In genomic region chr19:49361438-49362047, GRCh38 we compare ENCODE assay signal across 9 cellular contexts. TPM values are rescaled to one million over a fixed set of nuclear protein-coding genes. Genes with fewer than 3 reads are reported as not detected.
A peak's percentile ranks its signal among the peaks of the same experiment; 100 is the strongest.
DNase-seq lines count a peak whose midpoint lies in the region; ATAC-seq and TF ChIP-seq lines count a peak whose summit lies in the region.
"Had no signal": no experiment of that assay in that cellular context is flagged by ENCODE, and none has a peak within 500 bp of the region (broad histone marks: within the 10 kb centered on the region; RNA-seq: fewer than 3 reads in every experiment).

No MANE protein-coding gene starts in this region.

- peaks cover 14% of the 10 kb centered on the region for H4K20me1 ChIP-seq in smooth muscle cell (ENCODE audit: low read depth)

- H3F3A ChIP-seq in smooth muscle cell (ENCODE audit: low read depth), result peaks cover 6% of the 10 kb centered on the region

- ATAC-seq in HG03039 (IDR thresholded peaks at IDR 0.05; ENCODE audit: unreplicated experiment), result no peak
- ATAC-seq in GM21515 (IDR thresholded peaks at IDR 0.05; ENCODE audit: unreplicated experiment), result no peak

- H3K9ac ChIP-seq in smooth muscle cell (ENCODE audit: low read depth), result peak overlapping the region; percentile 96

- no peaks in the 10 kb centered on the region for H3K4me1 Mint-ChIP-seq in MCF 10A (ENCODE audit: insufficient read depth, unreplicated experiment)

- peaks cover 41% of the 10 kb centered on the region for H3K79me2 ChIP-seq in smooth muscle cell (ENCODE audit: low read depth)

- DNase-seq in AG09309 (ENCODE audit: low read depth), result peak; percentile 16
- peak; percentile 29 for DNase-seq in HT1080 (ENCODE audit: low read depth)
- DNase-seq in MCF 10A (ENCODE audit: unreplicated experiment), result peak; percentile 68
- peak; percentile 60 for DNase-seq in iris pigment epithelial cell (ENCODE audit: low read depth)
- DNase-seq in smooth muscle cell (lab: John Stamatoyannopoulos, UW; ENCODE audit: unreplicated experiment), result peak; percentile 70
- DNase-seq in NCI-H1092 (lab: John Stamatoyannopoulos, UW), result no peak

- no peaks in the 10 kb centered on the region for H3K36me3 Mint-ChIP-seq in MCF 10A (ENCODE audit: insufficient read depth, unreplicated experiment)

- H3K27ac Mint-ChIP-seq in MCF 10A (ENCODE audit: low read depth, unreplicated experiment), result peak overlapping the region; percentile 59

- peak overlapping the region; percentile 97 for H3K27ac ChIP-seq in smooth muscle cell (ENCODE audit: low read depth)

- POLR2A ChIA-PET in MCF 10A (lab: Yijun Ruan, JAX), result interaction anchor here (0.5 kb wide), 1 partner anchor 506 kb away, joined by 3 read pairs; no protein-coding TSS in a partner anchor

- H3K9me3 ChIP-seq in smooth muscle cell (replicated peaks; ENCODE audit: low read depth), result no peaks in the 10 kb centered on the region

- H3K4me2 ChIP-seq in smooth muscle cell, result peak overlapping the region; percentile 95

- peaks cover 3% of the 10 kb centered on the region for H3K4me1 ChIP-seq in smooth muscle cell (ENCODE audit: low read depth)

- no peaks in the 10 kb centered on the region for H3K36me3 ChIP-seq in smooth muscle cell (ENCODE audit: low read depth)

- H3K27me3 Mint-ChIP-seq in MCF 10A (ENCODE audit: insufficient read depth, unreplicated experiment), result no peaks in the 10 kb centered on the region

- BruUV-seq in MCF 10A (replicated peaks; lab: Mats Ljungman, UMichigan), result no TSS peak

- 3% methylated on average over 14 of the region's 27 CpGs for WGBS in smooth muscle cell (ENCODE audit: low lambda C conversion rate)

- CTCF ChIA-PET in MCF 10A (lab: Yijun Ruan, JAX), result no interaction called here

- H3K4me3 Mint-ChIP-seq in MCF 10A (ENCODE audit: unreplicated experiment), result no peak overlapping the region

- H2AFZ ChIP-seq in smooth muscle cell (ENCODE audit: low read depth), result peak overlapping the region; percentile 11

- H3K27me3 ChIP-seq in smooth muscle cell (ENCODE audit: low read depth), result no peaks in the 10 kb centered on the region

- H3K9me3 Mint-ChIP-seq in MCF 10A (ENCODE audit: unreplicated experiment), result no peaks in the 10 kb centered on the region

- H3K4me3 ChIP-seq in AG09309 (ENCODE audit: control insufficient read depth, low read depth, low read length) (peak overlapping the region; percentile 71), smooth muscle cell (peak overlapping the region; percentile 76)

- TF ChIP-seq CTCF in AG09309 (IDR thresholded peaks at IDR 0.05; ENCODE audit: control insufficient read depth, insufficient read depth, low read depth, low read length, missing control alignments) (no peak), MCF 10A (IDR thresholded peaks at IDR 0.05; ENCODE audit: unreplicated experiment) (no peak), smooth muscle cell (IDR thresholded peaks at IDR 0.05; ENCODE audit: borderline replicate concordance, insufficient read depth, poor library complexity, severe bottlenecking) (no peak)

- intact Hi-C loops in MCF 10A (cut with micrococcal nuclease), result no loop called here

RNA-seq across cellular contexts. Expression of gene TEAD2, which starts 0.7 kb away (rescaled TPM):
- total RNA-seq in HT1080 (2014; rRNA removed; shearing (Covaris generic)), result 6.5 and 7.6 TPM in 2 replicates
- 1.9 and 2.2 TPM in 2 replicates for polyA plus RNA-seq in HT1080 (2015; cell fraction: cytosol; rRNA removed)
- 1.5 and 1.6 TPM in 2 replicates for polyA plus RNA-seq in HT1080 (2015; cell fraction: nucleus; rRNA removed)
- total RNA-seq in MCF 10A (2022), result 3.5 and 6.2 TPM in 2 replicates
- total RNA-seq in smooth muscle cell, result 46.0 and 71.8 TPM in 2 replicates
- 55.3 and 58.5 TPM in 2 replicates for polyA plus RNA-seq in smooth muscle cell

RNA-seq across cellular contexts. Expression of gene DKKL1, which starts 2.1 kb away (rescaled TPM):
- total RNA-seq in HT1080 (2014; rRNA removed; shearing (Covaris generic)), result not detected in 2 replicates
- not detected in 2 replicates for polyA plus RNA-seq in HT1080 (2015; cell fraction: cytosol; rRNA removed)
- polyA plus RNA-seq in HT1080 (2015; cell fraction: nucleus; rRNA removed), result not detected in 2 replicates
- total RNA-seq in MCF 10A (2022) (0.56 TPM in 1 of 2 replicates, not detected in the other), smooth muscle cell (2.3 and 6.3 TPM in 2 replicates)
- 2.8 and 6.4 TPM in 2 replicates for polyA plus RNA-seq in smooth muscle cell

RNA-seq across cellular contexts. Expression of gene CD37, which starts 26.3 kb away (rescaled TPM):
- total RNA-seq in HT1080 (2014; rRNA removed; shearing (Covaris generic)), result not detected in 2 replicates
- 0.02 TPM in 1 of 2 replicates, not detected in the other for polyA plus RNA-seq in HT1080 (2015; cell fraction: cytosol; rRNA removed)
- polyA plus RNA-seq in HT1080 (2015; cell fraction: nucleus; rRNA removed), result not detected in 2 replicates
- total RNA-seq in MCF 10A (2022) (not detected in 2 replicates), smooth muscle cell (not detected in 2 replicates)
- polyA plus RNA-seq in smooth muscle cell, result 7.0 and 8.8 TPM in 2 replicates
- total RNA-seq: glomerular endothelial cell had no signal

RNA-seq across cellular contexts. Expression of gene KASH5, which starts 26.5 kb away (rescaled TPM):
- not detected in 2 replicates for total RNA-seq in HT1080 (2014; rRNA removed; shearing (Covaris generic))
- polyA plus RNA-seq in HT1080 (2015; cell fraction: cytosol; rRNA removed), result not detected in 2 replicates
- not detected in 2 replicates for polyA plus RNA-seq in HT1080 (2015; cell fraction: nucleus; rRNA removed)
- total RNA-seq in MCF 10A (2022) (not detected in 2 replicates), smooth muscle cell (not detected in 2 replicates)
- not detected in 2 replicates for polyA plus RNA-seq in smooth muscle cell
- total RNA-seq: glomerular endothelial cell had no signal

RNA-seq across cellular contexts. Expression of gene SLC6A16, which starts 36.6 kb away (rescaled TPM):
- not detected in 2 replicates for total RNA-seq in HT1080 (2014; rRNA removed; shearing (Covaris generic))
- polyA plus RNA-seq in HT1080 (2015; cell fraction: cytosol; rRNA removed), result 0.05 and 0.15 TPM in 2 replicates
- polyA plus RNA-seq in HT1080 (2015; cell fraction: nucleus; rRNA removed), result 0.10 TPM in 1 of 2 replicates, not detected in the other
- total RNA-seq in MCF 10A (2022) (0.39 TPM in 1 of 2 replicates, not detected in the other), smooth muscle cell (0.63 and 1.4 TPM in 2 replicates)
- 2.3 and 2.8 TPM in 2 replicates for polyA plus RNA-seq in smooth muscle cell
